Comparison of ENCODE assay signal across 19 cellular contexts in genomic region chrX:43500996-43501694, GRCh38.
"Had no signal": no experiment of that assay in that cellular context is flagged by ENCODE, and none has a peak within 500 bp of the region (broad histone marks: within the 10 kb centered on the region; RNA-seq: fewer than 3 reads in every experiment).

No MANE protein-coding gene starts in this region.

- H3K4me3 ChIP-seq: heart left ventricle, tibial artery, vagina had no signal

- H3K27ac Mint-ChIP-seq: activated CD8-positive, alpha-beta T cell treated with anti-CD3 and anti-CD28 coated beads, Interleukin-2, amount 10 ng/mL, durations not matched to agents 7 days and 5 days; activated naive CD8-positive, alpha-beta T cell treated with anti-CD3 and anti-CD28 coated beads for 36 hours; activated T-helper 1 cell treated with anti-CD3 and anti-CD28 coated beads, Interleukin-12 subunit alpha, Interleukin-12 subunit beta, Interleukin-2, Interleukin-4 antibody, amounts not matched to agents 30 ng/mL and 10 ng/mL and 1 ng/mL, durations not matched to agents 14 hours and 24 hours and 36 hours; naive thymus-derived CD8-positive, alpha-beta T cell; T-helper 1 cell treated with Interleukin-12 subunit alpha and Interleukin-12 subunit beta and Interleukin-4 antibody, amounts not matched to agents 30 μg/mL and 1 μg/mL, for 36 hours had no signal

- H3K4me1 Mint-ChIP-seq: activated naive CD8-positive, alpha-beta T cell treated with anti-CD3 and anti-CD28 coated beads for 36 hours had no signal

- H3K9me3 Mint-ChIP-seq: activated T-helper 1 cell treated with anti-CD3 and anti-CD28 coated beads, Interleukin-12 subunit alpha, Interleukin-12 subunit beta, Interleukin-2, Interleukin-4 antibody, amounts not matched to agents 30 ng/mL and 10 ng/mL and 1 ng/mL, durations not matched to agents 14 hours and 24 hours and 36 hours; T-helper 1 cell treated with Interleukin-12 subunit alpha and Interleukin-12 subunit beta and Interleukin-4 antibody, amounts not matched to agents 30 μg/mL and 1 μg/mL, for 36 hours had no signal

- H3K36me3 ChIP-seq: brain microvascular endothelial cell, heart left ventricle, tibial artery, vagina had no signal

- H3K36me3 Mint-ChIP-seq: activated naive CD8-positive, alpha-beta T cell treated with anti-CD3 and anti-CD28 coated beads for 36 hours; naive thymus-derived CD8-positive, alpha-beta T cell had no signal

- H3K4me1 ChIP-seq: heart left ventricle, tibial artery, vagina had no signal

- H3K27me3 Mint-ChIP-seq: activated naive CD8-positive, alpha-beta T cell treated with anti-CD3 and anti-CD28 coated beads for 36 hours; naive thymus-derived CD8-positive, alpha-beta T cell had no signal

- DNase-seq: activated CD4-positive, alpha-beta T cell treated with anti-CD3 and anti-CD28 coated beads for 48 hours; activated CD8-positive, alpha-beta memory T cell treated with anti-CD3 and anti-CD28 coated beads, Interleukin-2, amount 50 U/mL, for 48 hours; activated CD8-positive, alpha-beta T cell treated with anti-CD3 and anti-CD28 coated beads, Interleukin-2, amount 10 ng/mL, durations not matched to agents 7 days and 5 days; activated naive CD8-positive, alpha-beta T cell treated with anti-CD3 and anti-CD28 coated beads for 36 hours; amygdala; brain microvascular endothelial cell; cerebellar nuclear complex; effector CD8-positive, alpha-beta T cell; heart left ventricle; left cardiac atrium; naive thymus-derived CD8-positive, alpha-beta T cell; posterior cingulate gyrus; stimulated activated CD4-positive, alpha-beta T cell treated with anti-CD3 and anti-CD28 coated beads, Interleukin-15, amount 100 ng/mL, for 24 hours; stimulated activated CD4-positive, alpha-beta T cell treated with anti-CD3 and anti-CD28 coated beads, Interleukin-4, amount 100 ng/mL, for 1 hour; stimulated activated naive CD4-positive, alpha-beta T cell; tibial artery had no signal

- H3K27ac ChIP-seq: brain microvascular endothelial cell, heart left ventricle, tibial artery, vagina had no signal

- H3K4me3 Mint-ChIP-seq: activated CD8-positive, alpha-beta T cell treated with anti-CD3 and anti-CD28 coated beads, Interleukin-2, amount 10 ng/mL, durations not matched to agents 7 days and 5 days; activated naive CD8-positive, alpha-beta T cell treated with anti-CD3 and anti-CD28 coated beads for 36 hours; activated T-helper 1 cell treated with anti-CD3 and anti-CD28 coated beads, Interleukin-12 subunit alpha, Interleukin-12 subunit beta, Interleukin-2, Interleukin-4 antibody, amounts not matched to agents 30 ng/mL and 10 ng/mL and 1 ng/mL, durations not matched to agents 14 hours and 24 hours and 36 hours; naive thymus-derived CD8-positive, alpha-beta T cell; T-helper 1 cell treated with Interleukin-12 subunit alpha and Interleukin-12 subunit beta and Interleukin-4 antibody, amounts not matched to agents 30 μg/mL and 1 μg/mL, for 36 hours had no signal

- ATAC-seq: activated CD8-positive, alpha-beta T cell treated with anti-CD3 and anti-CD28 coated beads, Interleukin-2, amount 10 ng/mL, durations not matched to agents 7 days and 5 days; heart left ventricle; left cardiac atrium; naive thymus-derived CD8-positive, alpha-beta T cell had no signal

- H3K27me3 ChIP-seq: brain microvascular endothelial cell, tibial artery, vagina had no signal

- H3K9me3 ChIP-seq: heart left ventricle, tibial artery, vagina had no signal
